8 cellular contexts compared by ENCODE assay signal in genomic region chr1:228081578-228082259, GRCh38. TPM values are rescaled to one million over a fixed set of nuclear protein-coding genes. Genes with fewer than 3 reads are reported as not detected.
DNase-seq lines count a peak whose midpoint lies in the region; ATAC-seq lines count a peak whose summit lies in the region.

No MANE protein-coding gene starts in this region.

- H3K36me3 Mint-ChIP-seq in CD4-positive, alpha-beta memory T cell = peaks cover 9 to 27% of the 10 kb centered on the region in 2 donors
- H3K36me3 Mint-ChIP-seq in activated T-cell treated with anti-CD3 and anti-CD28 coated beads, Interleukin-2, amount 50 U/mL, for 24 hours (ENCODE audit: low read depth) = peaks cover 48% of the 10 kb centered on the region

- DNase-seq in CD4-positive, alpha-beta memory T cell = peak in 2 of 5 donors; percentile 35 to 58
- peak; percentile 54 for DNase-seq in activated T-cell treated with anti-CD3 and anti-CD28 coated beads, Interleukin-2, amount 50 U/mL, for 24 hours
- DNase-seq in left cardiac atrium (peak; percentile 30), skeletal muscle cell (ENCODE audit: low read depth) (no peak), hippocampal formation (lab: John Stamatoyannopoulos, UW) (no peak), DMS153 (lab: John Stamatoyannopoulos, UW) (no peak)

- no peaks in the 10 kb centered on the region for H3K9me3 ChIP-seq in CD4-positive, alpha-beta memory T cell (ENCODE audit: control insufficient read depth in 1 of 2, low read length in 2 of 2)

- intact Hi-C loops in CD4-positive, alpha-beta memory T cell (cut with micrococcal nuclease) = loop anchor here (1.0 to 10.0 kb wide), 8 partner anchors 22 to 1543 kb away; partner anchors contain the start of genes C1orf35, GUK1, MRPL55 and TAF5L
- intact Hi-C loops in left cardiac atrium (cut with DNase I) = no loop called here

- H3K27me3 ChIP-seq in CD4-positive, alpha-beta memory T cell (ENCODE audit: insufficient read depth, low read length) = no peaks in the 10 kb centered on the region

- H3K4me3 ChIP-seq in CD4-positive, alpha-beta memory T cell (ENCODE audit: low read length in 2 of 2) = peak overlapping the region; percentile 47 to 80
- peak overlapping the region; percentile 96 for H3K4me3 ChIP-seq in skeletal muscle cell (ENCODE audit: low read depth, low read length)

- H3K9me3 Mint-ChIP-seq in CD4-positive, alpha-beta memory T cell = no peaks in the 10 kb centered on the region
- H3K9me3 Mint-ChIP-seq in activated T-cell treated with anti-CD3 and anti-CD28 coated beads, Interleukin-2, amount 50 U/mL, for 24 hours = no peaks in the 10 kb centered on the region

- ATAC-seq in GM19372 (IDR thresholded peaks at IDR 0.05; ENCODE audit: low read depth, unreplicated experiment) (peak; percentile 5), HG03439 (IDR thresholded peaks at IDR 0.05; ENCODE audit: unreplicated experiment) (peak; percentile 26), left cardiac atrium (peak in 1 of 2 donors; percentile 2)

- peaks cover 47% of the 10 kb centered on the region for H3K4me1 ChIP-seq in CD4-positive, alpha-beta memory T cell (ENCODE audit: insufficient read depth, low read length)

- H3K27me3 Mint-ChIP-seq in CD4-positive, alpha-beta memory T cell = no peaks in the 10 kb centered on the region
- H3K27me3 Mint-ChIP-seq in activated T-cell treated with anti-CD3 and anti-CD28 coated beads, Interleukin-2, amount 50 U/mL, for 24 hours = no peaks in the 10 kb centered on the region

- POLR2A ChIA-PET in CD4-positive, alpha-beta memory T cell (lab: Charles Lee; ENCODE audit: partially characterized antibody) = interaction anchor here (0.9 to 11.9 kb wide), 22 partner anchors 8 to 1142 kb away, joined by 3 to 146 read pairs (median 5); partner anchors contain the start of genes C1orf35, COQ8A, GUK1 and IBA57

- CTCF ChIA-PET in CD4-positive, alpha-beta memory T cell (lab: Charles Lee; ENCODE audit: partially characterized antibody) = interaction anchor here (1.0 to 1.5 kb wide), 4 partner anchors 20 to 377 kb away, joined by 3 to 4 read pairs (median 3); no protein-coding TSS in a partner anchor

- peak overlapping the region in 6 of 7 donors; percentile 75 to 99 (median 84) for H3K27ac Mint-ChIP-seq in CD4-positive, alpha-beta memory T cell
- H3K27ac Mint-ChIP-seq in activated T-cell treated with anti-CD3 and anti-CD28 coated beads, Interleukin-2, amount 50 U/mL, for 24 hours = peak overlapping the region; percentile 92

- H3K36me3 ChIP-seq in CD4-positive, alpha-beta memory T cell (ENCODE audit: insufficient read depth, low read length) = no peaks in the 10 kb centered on the region

- H3K27ac ChIP-seq in CD4-positive, alpha-beta memory T cell (ENCODE audit: low read depth, low read length) = peak overlapping the region; percentile 97

- H3K4me1 Mint-ChIP-seq in CD4-positive, alpha-beta memory T cell = peaks cover 30 to 50% (median 41%) of the 10 kb centered on the region in 4 donors
- H3K4me1 Mint-ChIP-seq in activated T-cell treated with anti-CD3 and anti-CD28 coated beads, Interleukin-2, amount 50 U/mL, for 24 hours (ENCODE audit: low read depth) = peaks cover 44% of the 10 kb centered on the region

- H3K4me3 Mint-ChIP-seq in CD4-positive, alpha-beta memory T cell = peak overlapping the region; percentile 80 to 95 (median 84)
- peak overlapping the region; percentile 97 for H3K4me3 Mint-ChIP-seq in activated T-cell treated with anti-CD3 and anti-CD28 coated beads, Interleukin-2, amount 50 U/mL, for 24 hours

RNA-seq across cellular contexts. Expression of gene ARF1, which starts 0.8 kb away (rescaled TPM):
- total RNA-seq in CD4-positive, alpha-beta memory T cell = 100 to 1,000 TPM; 265 to 270 TPM
- 100 to 1,000 TPM; 493 to 600 TPM for polyA plus RNA-seq in CD4-positive, alpha-beta memory T cell
- total RNA-seq in left cardiac atrium = 100 to 1,000 TPM; 295 to 397 TPM

RNA-seq across cellular contexts. Expression of gene C1orf35, which starts 21.4 kb away (rescaled TPM):
- total RNA-seq in CD4-positive, alpha-beta memory T cell = 10 to 100 TPM; 28.5 to 30.7 TPM
- 10 to 100 TPM; 16.4 to 20.0 TPM for polyA plus RNA-seq in CD4-positive, alpha-beta memory T cell
- total RNA-seq in left cardiac atrium = 1 to 10 TPM; 7.7 to 8.0 TPM

RNA-seq across cellular contexts. Expression of gene MRPL55, which starts 27.4 kb away (rescaled TPM):
- total RNA-seq in CD4-positive, alpha-beta memory T cell = 10 to 100 TPM; 57.8 to 64.5 TPM
- 100 to 1,000 TPM; 108 to 157 TPM for polyA plus RNA-seq in CD4-positive, alpha-beta memory T cell
- total RNA-seq in left cardiac atrium = 10 to 100 TPM; 43.5 to 48.9 TPM

RNA-seq across cellular contexts. Expression of gene GUK1, which starts 58.4 kb away (rescaled TPM):
- total RNA-seq in CD4-positive, alpha-beta memory T cell = 100 to 1,000 TPM; 179 to 185 TPM
- 100 to 1,000 TPM; 382 to 488 TPM for polyA plus RNA-seq in CD4-positive, alpha-beta memory T cell
- total RNA-seq in left cardiac atrium = 100 to 1,000 TPM; 153 to 185 TPM

Comparison
In these comparisons a context has a peak if more than half of its experiments do, and no peak if none do; other contexts are left out.
1. DNase-seq: peak in activated T-cell treated with anti-CD3 and anti-CD28 coated beads, Interleukin-2, amount 50 U/mL, for 24 hours (single experiment) and left cardiac atrium (single experiment); none in skeletal muscle cell (single experiment), hippocampal formation (0 of 2) and DMS153 (single experiment).